ENCODE assay signal across 10 cellular contexts in genomic region chr19:34996978-34997640, GRCh38. TPM values are rescaled to one million over a fixed set of nuclear protein-coding genes. Genes with fewer than 3 reads are reported as not detected.
DNase-seq lines count a peak whose midpoint lies in the region; ATAC-seq and TF ChIP-seq lines count a peak whose summit lies in the region.
"Had no signal": no experiment of that assay in that cellular context is flagged by ENCODE, and none has a peak within 500 bp of the region (broad histone marks: within the 10 kb centered on the region; RNA-seq: fewer than 3 reads in every experiment).

No MANE protein-coding gene starts in this region.

- H3F3A ChIP-seq in DOHH2 (ENCODE audit: control insufficient read depth, insufficient read depth): peaks cover 18% of the 10 kb centered on the region

- peak overlapping the region; percentile 74 to 90 for H3K4me3 Mint-ChIP-seq in effector memory CD8-positive, alpha-beta T cell

- H3K4me2 ChIP-seq in DOHH2 (ENCODE audit: low read length) (peak overlapping the region; percentile 55), OCI-LY7 (ENCODE audit: low read length) (peak overlapping the region; percentile 53)

- peaks cover 38 to 47% of the 10 kb centered on the region in 2 donors for H3K4me1 Mint-ChIP-seq in effector memory CD8-positive, alpha-beta T cell (ENCODE audit: low read depth in 2 of 2)

- 0 out of 2 replicates have a peak, but pooled peaks cover under 1% of the 10 kb centered on the region for H3K27me3 ChIP-seq in DOHH2 (ENCODE audit: control insufficient read depth, low read length)
- no peaks in the 10 kb centered on the region for H3K27me3 ChIP-seq in psoas muscle (ENCODE audit: insufficient read depth in 3 of 3, low read length in 2 of 3)

- H3K79me2 ChIP-seq in DOHH2 (ENCODE audit: control insufficient read depth, low read length) (peaks cover 26% of the 10 kb centered on the region), OCI-LY7 (ENCODE audit: insufficient read depth, low read depth, low read length) (peaks cover 23% of the 10 kb centered on the region)

- TF ChIP-seq CTCF in DOHH2 (IDR thresholded peaks at IDR 0.05; ENCODE audit: low read depth, low read length, poor library complexity, severe bottlenecking) (no peak), OCI-LY7 (conservative IDR thresholded peaks at IDR 0.05; ENCODE audit: low read length) (no peak), psoas muscle (IDR thresholded peaks at IDR 0.05) (no peak)

- peak; percentile 18 for ATAC-seq in effector memory CD8-positive, alpha-beta T cell (replicated peaks)
- no peak for ATAC-seq in psoas muscle

- intact Hi-C loops in OCI-LY7 (cut with micrococcal nuclease; ENCODE audit: unreplicated experiment): no loop called here
- intact Hi-C loops in psoas muscle (cut with DNase I): no loop called here

- H3K36me3 ChIP-seq in DOHH2 (ENCODE audit: control insufficient read depth, low read length) (peaks cover 16% of the 10 kb centered on the region), OCI-LY7 (ENCODE audit: insufficient read depth, low read length) (peaks cover 11% of the 10 kb centered on the region; the same call in 1 of the 2 replicates), psoas muscle (ENCODE audit: insufficient read depth in 1 of 2, low read depth in 1 of 2) (no peaks in the 10 kb centered on the region)

- peak overlapping the region; percentile 93 to 97 for H3K27ac Mint-ChIP-seq in effector memory CD8-positive, alpha-beta T cell

- peak overlapping the region; percentile 30; the same call in 1 of the 2 replicates for H3K27ac ChIP-seq in DOHH2 (ENCODE audit: low read depth, low read length)
- H3K27ac ChIP-seq in OCI-LY7 (ENCODE audit: low read depth, low read length, poor library complexity, severe bottlenecking): peak overlapping the region; percentile 49
- peak overlapping the region; percentile 14 for H3K27ac ChIP-seq in psoas muscle

- H3K27me3 Mint-ChIP-seq in effector memory CD8-positive, alpha-beta T cell: no peaks in the 10 kb centered on the region

- WGBS in psoas muscle, 3 donors: 69 to 74% (median 70%) methylated on average over 9 of the region's 9 CpGs

- peaks cover 3% of the 10 kb centered on the region; the same call in 1 of the 2 replicates for H4K20me1 ChIP-seq in DOHH2 (ENCODE audit: control insufficient read depth, insufficient read depth, low read depth, low read length)
- H4K20me1 ChIP-seq in OCI-LY7 (ENCODE audit: insufficient read depth, low read length): no peaks in the 10 kb centered on the region

- in situ Hi-C loops in ACHN (cut with HindIII; ENCODE audit: low pct_ligation_motif_present, low pct_unique_long_range_greater_than_20kb, low sequenced_read_pairs): no loop called here

- CTCF ChIA-PET in OCI-LY7 (lab: Charles Lee; ENCODE audit: unreplicated experiment): interaction anchor here (0.6 kb wide), 1 partner anchor 147 kb away, joined by 3 read pairs; no protein-coding TSS in a partner anchor

- BruUV-seq in OCI-LY7 (replicated peaks; lab: Mats Ljungman, UMichigan): no TSS peak

- H3K4me3 ChIP-seq in DOHH2 (ENCODE audit: low read length) (peak overlapping the region; percentile 38), OCI-LY7 (ENCODE audit: low read depth, low read length, poor library complexity, severe bottlenecking) (peak overlapping the region; percentile 26), psoas muscle (no peak overlapping the region)

- POLR2A ChIA-PET in OCI-LY7 (lab: Charles Lee): no interaction called here

- no peaks in the 10 kb centered on the region for H3K9me2 ChIP-seq in DOHH2 (replicated peaks; ENCODE audit: control insufficient read depth, low read length)
- no peaks in the 10 kb centered on the region for H3K9me2 ChIP-seq in OCI-LY7 (ENCODE audit: insufficient read depth, low read length)

- H2AFZ ChIP-seq in OCI-LY7 (ENCODE audit: low read length): peak overlapping the region; percentile 91

- peaks cover 22% of the 10 kb centered on the region for H3K36me3 Mint-ChIP-seq in effector memory CD8-positive, alpha-beta T cell (ENCODE audit: insufficient read depth)

- no peaks in the 10 kb centered on the region for H3K9me3 ChIP-seq in DOHH2 (ENCODE audit: control insufficient read depth, insufficient read depth, low read length)
- H3K9me3 ChIP-seq in OCI-LY7 (ENCODE audit: low read length): no peaks in the 10 kb centered on the region
- H3K9me3 ChIP-seq in psoas muscle: no peaks in the 10 kb centered on the region

- DNase-seq in OCI-LY7 (ENCODE audit: low spot score) (peak; percentile 24), psoas muscle (peak in 1 of 2 donors; percentile 15), nucleus accumbens (lab: John Stamatoyannopoulos, UW) (no peak), ACHN (no peak), SHP77 (lab: John Stamatoyannopoulos, UW) (no peak), cortex of kidney (lab: John Stamatoyannopoulos, UW) (no peak)
- DNase-seq in effector memory CD8-positive, alpha-beta T cell: no peak
- DNase-seq: activated effector memory CD4-positive, alpha-beta T cell treated with Interleukin-2 at 50 U/mL for 16 hours had no signal

- no peaks in the 10 kb centered on the region for H3K9me3 Mint-ChIP-seq in effector memory CD8-positive, alpha-beta T cell

- H3K4me1 ChIP-seq in DOHH2 (ENCODE audit: control insufficient read depth, low read length) (peaks cover 43% of the 10 kb centered on the region), OCI-LY7 (ENCODE audit: insufficient read depth, low read length, poor library complexity, severe bottlenecking) (peaks cover 45% of the 10 kb centered on the region), psoas muscle (peaks cover 12% of the 10 kb centered on the region)

RNA-seq across cellular contexts. Expression of gene GRAMD1A, which starts 3.0 kb away (rescaled TPM):
- 67.9 and 84.2 TPM in 2 replicates for total RNA-seq in OCI-LY7 (2014; rRNA removed; shearing (Covaris generic))
- total RNA-seq in OCI-LY7 (2022) (124 and 133 TPM in 2 replicates), psoas muscle (10 to 100 TPM; 36.3 to 55.0 (median 38.3) TPM)
- 10 to 100 TPM; 15.6 to 33.4 (median 17.4) TPM for polyA plus RNA-seq in psoas muscle

RNA-seq across cellular contexts. Expression of gene ZNF792, which starts 33.1 kb away (rescaled TPM):
- total RNA-seq in OCI-LY7 (2014; rRNA removed; shearing (Covaris generic)): 8.0 and 8.3 TPM in 2 replicates
- 9.5 TPM in 2 replicates for total RNA-seq in OCI-LY7 (2022)
- total RNA-seq in psoas muscle: 1 to 10 TPM; 1.5 to 4.2 (median 2.0) TPM
- polyA plus RNA-seq in psoas muscle: 1 to 10 TPM in 1 of 3 donors, under 1 TPM in 2; 0.83 to 1.3 (median 0.93) TPM

RNA-seq across cellular contexts. Expression of gene SCN1B, which starts 33.2 kb away (rescaled TPM):
- 0.41 and 0.59 TPM in 2 replicates for total RNA-seq in OCI-LY7 (2014; rRNA removed; shearing (Covaris generic))
- total RNA-seq in OCI-LY7 (2022) (3.1 and 3.6 TPM in 2 replicates), psoas muscle (100 to 1,000 TPM in 3 of 4 donors, 10 to 100 TPM in 1; 95.9 to 345 (median 218) TPM)
- 100 to 1,000 TPM in 2 of 3 donors, 10 to 100 TPM in 1; 55.6 to 282 (median 248) TPM for polyA plus RNA-seq in psoas muscle

RNA-seq across cellular contexts. Expression of gene HPN, which starts 44.4 kb away (rescaled TPM):
- total RNA-seq in OCI-LY7 (2014; rRNA removed; shearing (Covaris generic)): 0.19 TPM in 1 of 2 replicates, not detected in the other
- total RNA-seq in OCI-LY7 (2022) (0.17 TPM in 1 of 2 replicates, not detected in the other), psoas muscle (10 to 100 TPM in 2 of 4 donors, 1 to 10 TPM in 2; 2.5 to 17.7 (median 8.1) TPM)
- 10 to 100 TPM in 1 of 3 donors, 1 to 10 TPM in 2; 1.6 to 12.6 (median 5.2) TPM for polyA plus RNA-seq in psoas muscle
- polyA plus RNA-seq: fibroblast of lung had no signal

Comparison
In these comparisons a context has a peak if more than half of its experiments do, and no peak if none do; other contexts are left out.
1. RNA of gene SCN1B, which starts 33.2 kb away (total RNA-seq): 95.9 to 345 TPM in psoas muscle; 0.41 to 3.6 TPM in OCI-LY7; every median in the first group is over 10 times any median in the second.
2. Peak in every context shown above with its lines, with median percentiles within 50 percentile points of each other: H3K27ac ChIP-seq.